In the genomic region with DNA sequence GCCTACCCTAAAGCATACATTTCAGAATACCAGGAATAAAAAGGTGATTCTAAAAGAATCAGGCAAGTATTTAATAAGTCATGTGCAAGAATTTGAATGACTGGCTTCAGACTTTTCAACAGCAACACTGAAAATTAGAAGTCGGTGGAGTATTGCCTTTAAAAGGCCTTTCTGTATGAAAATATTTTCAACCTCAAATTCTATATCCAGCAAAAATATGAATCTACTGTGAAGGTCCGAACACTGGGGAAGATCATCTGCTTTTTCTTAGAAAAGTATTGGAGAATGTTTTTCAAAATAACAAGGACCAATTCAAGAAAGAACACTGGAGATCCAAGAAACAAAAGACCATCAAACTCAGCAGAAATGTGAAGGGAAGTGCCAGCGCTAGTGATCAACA, we compare ENCODE assay signal across 29 cellular contexts.
"Had no signal": no experiment of that assay in that cellular context is flagged by ENCODE, and none has a peak within 500 bp of the region (broad histone marks: within the 10 kb centered on the region; RNA-seq: fewer than 3 reads in every experiment).

No MANE protein-coding gene starts in this region.

- H3K9me3 ChIP-seq: adrenal gland, body of pancreas, breast epithelium had no signal

- H3K4me1 ChIP-seq: adrenal gland, ascending aorta, body of pancreas, breast epithelium had no signal

- H3K36me3 ChIP-seq: adrenal gland, ascending aorta, brain microvascular endothelial cell, breast epithelium, cardiac muscle cell had no signal

- H3K27ac ChIP-seq: adrenal gland, ascending aorta, body of pancreas, brain microvascular endothelial cell, breast epithelium, cardiac muscle cell had no signal

- DNase-seq: activated effector memory CD4-positive, alpha-beta T cell treated with anti-CD3 and anti-CD28 coated beads, Interleukin-2, amount 50 U/mL, for 16 hours; activated effector memory CD4-positive, alpha-beta T cell treated with Interleukin-2 at 50 U/mL for 16 hours; activated gamma-delta T cell; activated gamma-delta T cell treated with Interleukin-2 at 50 U/mL for 16 hours; activated naive CD4-positive, alpha-beta T cell; activated naive CD4-positive, alpha-beta T cell treated with anti-CD3 and anti-CD28 coated beads for 36 hours; activated naive CD4-positive, alpha-beta T cell treated with anti-CD3 and anti-CD28 coated beads, Interleukin-2, amount 10 ng/mL, durations not matched to agents 7 days and 5 days; activated naive CD4-positive, alpha-beta T cell treated with anti-CD3 and anti-CD28 coated beads, Interleukin-2, amount 50 U/mL, for 16 hours; activated naive CD4-positive, alpha-beta T cell treated with Interleukin-2 at 50 U/mL for 16 hours; activated naive CD8-positive, alpha-beta T cell treated with anti-CD3 and anti-CD28 coated beads for 36 hours; activated naive CD8-positive, alpha-beta T cell treated with anti-CD3 and anti-CD28 coated beads, Interleukin-2, amount 10 ng/mL, durations not matched to agents 7 days and 5 days; activated naive CD8-positive, alpha-beta T cell treated with anti-CD3 and anti-CD28 coated beads, Interleukin-2, amount 50 U/mL, for 24 hours; activated T-cell treated with anti-CD3 and anti-CD28 coated beads, Interleukin-2, amount 50 U/mL, for 24 hours; activated T-cell treated with anti-CD3 and anti-CD28 coated beads, Interleukin-2, amount 50 U/mL, for 4 hours; activated T-cell treated with anti-CD3 and anti-CD28 coated beads, Interleukin-2, amount 50 U/mL, for 48 hours; activated T-cell treated with anti-CD3 and anti-CD28 coated beads, Interleukin-2, amount 50 U/mL, for 72 hours; adrenal gland; amniotic stem cell; amygdala; anterior cingulate cortex; aorta; body of pancreas; brain microvascular endothelial cell; caudate nucleus; central memory CD4-positive, alpha-beta T cell; cerebellar nuclear complex had no signal

- H3K4me3 ChIP-seq: adrenal gland, ascending aorta, body of pancreas, breast epithelium, cardiac muscle cell had no signal
